24 cellular contexts compared by ENCODE assay signal in the genomic region with DNA sequence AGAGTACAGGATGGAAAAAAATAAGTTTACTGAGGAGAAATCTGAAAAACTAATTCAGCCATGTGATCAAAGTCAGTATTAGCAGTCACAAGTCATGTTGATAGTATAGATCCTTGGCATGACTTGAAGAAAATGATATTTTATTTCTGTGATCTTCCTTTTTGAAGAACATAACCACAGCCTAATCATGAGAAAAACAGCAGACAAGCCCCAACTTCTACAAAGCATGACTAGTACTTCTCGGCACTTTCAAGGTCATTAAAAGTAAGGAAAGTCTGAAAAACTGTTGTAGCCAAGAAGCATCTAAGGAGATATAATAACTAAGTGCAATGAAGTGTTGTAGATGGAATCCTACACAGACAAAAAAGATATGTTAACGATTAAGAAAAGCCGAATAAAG.
"Had no signal": no experiment of that assay in that cellular context is flagged by ENCODE, and none has a peak within 500 bp of the region (broad histone marks: within the 10 kb centered on the region; RNA-seq: fewer than 3 reads in every experiment).

No MANE protein-coding gene starts in this region.

- H3K9me3 ChIP-seq: colonic mucosa, esophagus squamous epithelium, lower lobe of right lung, mucosa of descending colon had no signal

- H3K4me3 ChIP-seq: colonic mucosa, esophagus squamous epithelium, gastroesophageal sphincter, heart left ventricle, hepatocyte, left lung, lower lobe of right lung, mucosa of descending colon had no signal

- H3K27me3 Mint-ChIP-seq: dendritic cell treated with granulocyte-macrophage colony-stimulating factor and Interleukin-4, amounts not matched to agents 40 ng/mL and 50 ng/mL, for 4 days; effector memory CD8-positive, alpha-beta T cell; naive B cell; naive thymus-derived CD8-positive, alpha-beta T cell had no signal

- H3K27me3 ChIP-seq: colonic mucosa, esophagus squamous epithelium, gastroesophageal sphincter, heart left ventricle, hepatocyte, left lung had no signal

- ATAC-seq: effector memory CD8-positive, alpha-beta T cell; esophagus mucosa; gastroesophageal sphincter; heart left ventricle; left cardiac atrium; left lung; left ventricle myocardium superior; lower lobe of right lung; mucosa of descending colon; naive thymus-derived CD8-positive, alpha-beta T cell had no signal

- H3K4me1 Mint-ChIP-seq: endodermal cell; immature natural killer cell; mesothelial cell of epicardium; naive B cell; naive thymus-derived CD8-positive, alpha-beta T cell had no signal

- H3K27ac ChIP-seq: colonic mucosa, esophagus squamous epithelium, gastroesophageal sphincter, heart left ventricle, hepatocyte, left lung, lower lobe of right lung had no signal

- H3K4me1 ChIP-seq: colonic mucosa, esophagus squamous epithelium, gastroesophageal sphincter, heart left ventricle, left lung, lower lobe of right lung had no signal

- H2AFZ ChIP-seq: hepatocyte had no signal

- H3K4me3 Mint-ChIP-seq: dendritic cell treated with granulocyte-macrophage colony-stimulating factor and Interleukin-4, amounts not matched to agents 40 ng/mL and 50 ng/mL, for 4 days; effector memory CD8-positive, alpha-beta T cell; endodermal cell; immature natural killer cell; mesothelial cell of epicardium; naive B cell; naive thymus-derived CD8-positive, alpha-beta T cell had no signal

- H3K27ac Mint-ChIP-seq: dendritic cell treated with granulocyte-macrophage colony-stimulating factor and Interleukin-4, amounts not matched to agents 40 ng/mL and 50 ng/mL, for 4 days; effector memory CD8-positive, alpha-beta T cell; endodermal cell; immature natural killer cell; mesothelial cell of epicardium; naive B cell; naive thymus-derived CD8-positive, alpha-beta T cell had no signal

- H3K36me3 ChIP-seq: colonic mucosa, esophagus squamous epithelium, gastroesophageal sphincter, heart left ventricle, left lung, lower lobe of right lung had no signal

- DNase-seq: colonic mucosa; cortex of kidney; effector CD8-positive, alpha-beta T cell; effector memory CD8-positive, alpha-beta T cell; endodermal cell; erythroblast; esophagus squamous epithelium; foreskin fibroblast; heart left ventricle; hypothalamus; immature natural killer cell; left cardiac atrium; left lung; left ventricle myocardium superior; lower lobe of right lung; mesenchymal stem cell; mucosa of descending colon; naive B cell; naive thymus-derived CD8-positive, alpha-beta T cell had no signal

- H3K9me3 Mint-ChIP-seq: dendritic cell treated with granulocyte-macrophage colony-stimulating factor and Interleukin-4, amounts not matched to agents 40 ng/mL and 50 ng/mL, for 4 days; endodermal cell had no signal

- H3K79me2 ChIP-seq: hepatocyte had no signal

- H3K4me2 ChIP-seq: hepatocyte had no signal

- H3K36me3 Mint-ChIP-seq: immature natural killer cell, mesothelial cell of epicardium, naive B cell had no signal
